Comparison of ENCODE assay signal across 19 cellular contexts in the genomic region with DNA sequence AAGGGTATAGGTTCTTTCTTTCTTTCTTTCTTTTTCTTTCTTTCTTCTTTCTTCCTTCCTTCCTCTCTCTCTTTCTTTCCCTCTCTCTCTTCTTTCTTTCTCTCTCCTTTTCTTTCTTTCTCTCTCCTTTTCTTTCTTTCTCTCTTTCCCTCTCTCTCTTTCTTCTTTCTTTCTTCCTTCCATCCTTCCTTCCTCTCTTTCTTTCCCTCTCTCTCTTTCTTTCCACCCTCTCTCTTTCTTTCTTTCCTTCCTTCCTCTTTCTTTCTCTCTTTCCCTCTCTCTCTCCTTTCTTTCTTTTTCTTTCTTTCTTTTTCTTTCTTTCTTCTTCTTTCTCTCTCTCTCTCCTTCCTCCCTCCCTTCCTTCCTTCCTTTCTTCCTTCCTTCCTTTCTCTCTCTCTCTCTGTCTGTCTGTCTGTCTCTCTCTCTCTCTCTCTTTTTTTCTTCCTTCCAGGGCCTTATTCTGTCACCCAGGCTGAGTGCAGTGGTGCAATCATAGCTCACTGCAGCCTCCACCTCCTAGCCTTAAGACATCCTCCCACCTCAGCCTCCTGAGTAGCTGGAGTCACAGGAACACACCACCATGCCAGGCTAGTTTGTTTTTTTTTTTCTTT. TPM values are rescaled to one million over a fixed set of nuclear protein-coding genes. Genes with fewer than 3 reads are reported as not detected.
DNase-seq lines count a peak whose midpoint lies in the region; ATAC-seq and TF ChIP-seq lines count a peak whose summit lies in the region.
"Had no signal": no experiment of that assay in that cellular context is flagged by ENCODE, and none has a peak within 500 bp of the region (broad histone marks: within the 10 kb centered on the region; RNA-seq: fewer than 3 reads in every experiment).

No MANE protein-coding gene starts in this region.

- H3K36me3 Mint-ChIP-seq in stimulated activated naive CD8-positive, alpha-beta T cell treated with anti-CD3 and anti-CD28 coated beads, Interleukin-15, Interleukin-2, amounts not matched to agents 100 ng/mL and 50 ng/mL, for 24 hours (ENCODE audit: low read depth): no peaks in the 10 kb centered on the region
- H3K36me3 Mint-ChIP-seq in T-helper 17 cell (ENCODE audit: low read depth): no peaks in the 10 kb centered on the region
- H3K36me3 Mint-ChIP-seq in central memory CD8-positive, alpha-beta T cell (ENCODE audit: insufficient read depth): no peaks in the 10 kb centered on the region
- H3K36me3 Mint-ChIP-seq in chondrocyte (ENCODE audit: low read depth): no peaks in the 10 kb centered on the region

- peak overlapping the region; percentile 89 for H3K27ac Mint-ChIP-seq in stimulated activated naive CD8-positive, alpha-beta T cell treated with anti-CD3 and anti-CD28 coated beads, Interleukin-15, Interleukin-2, amounts not matched to agents 100 ng/mL and 50 ng/mL, for 24 hours
- H3K27ac Mint-ChIP-seq in T-helper 17 cell: peak overlapping the region; percentile 91
- peak overlapping the region; percentile 85 for H3K27ac Mint-ChIP-seq in central memory CD8-positive, alpha-beta T cell (ENCODE audit: low read depth)
- H3K27ac Mint-ChIP-seq in chondrocyte (ENCODE audit: unreplicated experiment): no peak overlapping the region

- H3K27me3 Mint-ChIP-seq in stimulated activated naive CD8-positive, alpha-beta T cell treated with anti-CD3 and anti-CD28 coated beads, Interleukin-15, Interleukin-2, amounts not matched to agents 100 ng/mL and 50 ng/mL, for 24 hours: no peaks in the 10 kb centered on the region
- H3K27me3 Mint-ChIP-seq in T-helper 17 cell: no peaks in the 10 kb centered on the region
- no peaks in the 10 kb centered on the region for H3K27me3 Mint-ChIP-seq in central memory CD8-positive, alpha-beta T cell
- H3K27me3 Mint-ChIP-seq in chondrocyte (ENCODE audit: low read depth): no peaks in the 10 kb centered on the region

- TF ChIP-seq CTCF in chondrocyte (IDR thresholded peaks at IDR 0.05): no peak

- no peaks in the 10 kb centered on the region for H3K9me3 Mint-ChIP-seq in stimulated activated naive CD8-positive, alpha-beta T cell treated with anti-CD3 and anti-CD28 coated beads, Interleukin-15, Interleukin-2, amounts not matched to agents 100 ng/mL and 50 ng/mL, for 24 hours
- no peaks in the 10 kb centered on the region for H3K9me3 Mint-ChIP-seq in central memory CD8-positive, alpha-beta T cell
- H3K9me3 Mint-ChIP-seq in chondrocyte (ENCODE audit: low read depth): no peaks in the 10 kb centered on the region
- H3K9me3 Mint-ChIP-seq: neural crest cell had no signal

- no peaks in the 10 kb centered on the region for H3K9me3 ChIP-seq in T-helper 17 cell (ENCODE audit: control insufficient read depth, low read length, poor library complexity, severe bottlenecking)
- H3K9me3 ChIP-seq: prostate gland, tibial artery had no signal

- H3K4me1 Mint-ChIP-seq in stimulated activated naive CD8-positive, alpha-beta T cell treated with anti-CD3 and anti-CD28 coated beads, Interleukin-15, Interleukin-2, amounts not matched to agents 100 ng/mL and 50 ng/mL, for 24 hours (ENCODE audit: low read depth): peaks cover 59% of the 10 kb centered on the region
- peaks cover 53% of the 10 kb centered on the region for H3K4me1 Mint-ChIP-seq in T-helper 17 cell
- peaks cover 46% of the 10 kb centered on the region for H3K4me1 Mint-ChIP-seq in central memory CD8-positive, alpha-beta T cell
- H3K4me1 Mint-ChIP-seq in chondrocyte (ENCODE audit: low read depth): peaks cover 46% of the 10 kb centered on the region
- H3K4me1 Mint-ChIP-seq: neural crest cell had no signal

- no peak for ATAC-seq in stimulated activated naive CD8-positive, alpha-beta T cell treated with anti-CD3 and anti-CD28 coated beads, Interleukin-15, Interleukin-2, amounts not matched to agents 100 U/mL and 50 U/mL, for 24 hours
- ATAC-seq in T-helper 17 cell (no peak), GM18870 (IDR thresholded peaks at IDR 0.05; ENCODE audit: unreplicated experiment) (no peak), GM21576 (IDR thresholded peaks at IDR 0.05; ENCODE audit: unreplicated experiment) (no peak)
- ATAC-seq in central memory CD8-positive, alpha-beta T cell (replicated peaks; ENCODE audit: extremely low read depth, poor library complexity, severe bottlenecking): no peak

- H3K4me3 Mint-ChIP-seq in stimulated activated naive CD8-positive, alpha-beta T cell treated with anti-CD3 and anti-CD28 coated beads, Interleukin-15, Interleukin-2, amounts not matched to agents 100 ng/mL and 50 ng/mL, for 24 hours: no peak overlapping the region
- H3K4me3 Mint-ChIP-seq in T-helper 17 cell: peak overlapping the region; percentile 87
- H3K4me3 Mint-ChIP-seq in central memory CD8-positive, alpha-beta T cell: peak overlapping the region; percentile 67
- no peak overlapping the region for H3K4me3 Mint-ChIP-seq in chondrocyte (ENCODE audit: unreplicated experiment)
- H3K4me3 Mint-ChIP-seq: neural crest cell had no signal

- DNase-seq in stimulated activated naive CD8-positive, alpha-beta T cell treated with anti-CD3 and anti-CD28 coated beads, Interleukin-15, Interleukin-2, amounts not matched to agents 100 U/mL and 50 U/mL, for 24 hours: no peak
- DNase-seq in T-helper 17 cell (no peak), NCI-H1092 (lab: John Stamatoyannopoulos, UW) (no peak), chondrocyte (ENCODE audit: low spot score) (no peak)
- DNase-seq in central memory CD8-positive, alpha-beta T cell (ENCODE audit: low spot score in 2 of 2): no peak
- DNase-seq: COR-L47; HCEC 1CT; NCI-H1417 treated with DMSO at 0.1 percent for 48 hours; NCI-H524 treated with DMSO at 0.1 percent for 48 hours; stimulated activated CD4-positive, alpha-beta T cell treated with anti-CD3 and anti-CD28 coated beads, Interleukin-1b, Interleukin-23, amount 100 ng/mL, for 48 hours; stimulated activated naive CD4-positive, alpha-beta T cell; tibial artery had no signal

RNA-seq across cellular contexts. Expression of gene LIF, which starts 26.8 kb away (rescaled TPM):
- total RNA-seq in T-helper 17 cell (1 to 10 TPM; 1.8 to 5.3 TPM), chondrocyte (18.9 to 21.5 TPM (median 21.3 TPM) in 3 replicates)

RNA-seq across cellular contexts. Expression of gene OSM, which starts 46.9 kb away (rescaled TPM):
- total RNA-seq in T-helper 17 cell: 10 to 100 TPM; 29.1 to 35.2 TPM
- total RNA-seq in chondrocyte: not detected in 3 replicates
- total RNA-seq: dermis blood vessel endothelial cell, endothelial cell of umbilical vein, neural crest cell had no signal

Comparison
In these comparisons a context has a peak if more than half of its experiments do, and no peak if none do; other contexts are left out.
1. H3K4me3 Mint-ChIP-seq: peak in T-helper 17 cell (single experiment) and central memory CD8-positive, alpha-beta T cell (single experiment); none in stimulated activated naive CD8-positive, alpha-beta T cell treated with anti-CD3 and anti-CD28 coated beads, Interleukin-15, Interleukin-2, amounts not matched to agents 100 ng/mL and 50 ng/mL, for 24 hours (single experiment) and chondrocyte (single experiment).
2. RNA of gene OSM, which starts 46.9 kb away (total RNA-seq): 29.1 to 35.2 TPM in T-helper 17 cell; not detected in chondrocyte; every median in the first group is over 10 times any median in the second.